Comparison of ENCODE assay signal across 8 cellular contexts in genomic region chr10:132142396-132143161, GRCh38. TPM values are rescaled to one million over a fixed set of nuclear protein-coding genes. Genes with fewer than 3 reads are reported as not detected.
DNase-seq lines count a peak whose midpoint lies in the region; ATAC-seq and TF ChIP-seq lines count a peak whose summit lies in the region.

No MANE protein-coding gene starts in this region.

- H4K91ac ChIP-seq in mesenchymal stem cell (ENCODE audit: low read length) = no peak overlapping the region

- H3K4me1 ChIP-seq in mesenchymal stem cell (ENCODE audit: control insufficient read depth, insufficient read depth, low read depth, low read length) (peaks cover 2% of the 10 kb centered on the region), testis (no peaks in the 10 kb centered on the region)

- H2BK15ac ChIP-seq in mesenchymal stem cell (ENCODE audit: low read depth, poor library complexity, severe bottlenecking) = no peak overlapping the region

- no peak overlapping the region for H3K14ac ChIP-seq in mesenchymal stem cell (ENCODE audit: low read length in 2 of 2)

- H3K9ac ChIP-seq in mesenchymal stem cell (ENCODE audit: low read length) = no peak overlapping the region

- no peak overlapping the region for H3K4me2 ChIP-seq in mesenchymal stem cell (ENCODE audit: low read length, poor library complexity, severe bottlenecking)

- H3K79me1 ChIP-seq in mesenchymal stem cell (replicated peaks; ENCODE audit: low read length, poor library complexity, severe bottlenecking) = no peaks in the 10 kb centered on the region

- DNase-seq in NCI-H82 (lab: John Stamatoyannopoulos, UW) (peak; percentile 24), NCI-H82 treated with DMSO at 0.1 percent for 48 hours (lab: John Stamatoyannopoulos, UW; ENCODE audit: unreplicated experiment) (no peak), dermis blood vessel endothelial cell (peak; percentile 43), mesenchymal stem cell (peak; percentile 6), testis (peak; percentile 34), Ammon's horn (ENCODE audit: low spot score) (no peak)
- DNase-seq in activated CD4-positive, alpha-beta T cell treated with anti-CD3 and anti-CD28 coated beads for 1 hour = peak; percentile 33

- TF ChIP-seq CTCF in testis (IDR thresholded peaks at IDR 0.05) = peak; percentile 36 to 80 (median 48)

- TF ChIP-seq POLR2A in testis (IDR thresholded peaks at IDR 0.05) = no peak

- no peak overlapping the region for H3K23ac ChIP-seq in mesenchymal stem cell (ENCODE audit: low read length in 2 of 2)

- no peak overlapping the region for H2AK5ac ChIP-seq in mesenchymal stem cell (ENCODE audit: low read length, severe bottlenecking)

- no peak overlapping the region for H3K4ac ChIP-seq in mesenchymal stem cell (ENCODE audit: low read depth in 1 of 2, low read length in 2 of 2)

- 41% methylated on average over 27 of the region's 33 CpGs for WGBS in mesenchymal stem cell
- 45 to 77% methylated on average over 6 to 32 of the region's 33 CpGs for WGBS in testis, 2 donors

- H3K4me3 ChIP-seq in mesenchymal stem cell (ENCODE audit: insufficient read depth in 1 of 2, low read depth in 1 of 2, low read length in 2 of 2) (no peak overlapping the region), testis (no peak overlapping the region)

- H3K36me3 ChIP-seq in mesenchymal stem cell (ENCODE audit: control insufficient read depth in 1 of 2, insufficient read depth in 2 of 2, low read depth in 1 of 2, low read length in 2 of 2) (no peaks in the 10 kb centered on the region), testis (ENCODE audit: low read depth, missing control alignments) (no peaks in the 10 kb centered on the region)

- H3K27ac ChIP-seq in mesenchymal stem cell (ENCODE audit: low read length, poor library complexity, severe bottlenecking) (no peak overlapping the region), testis (no peak overlapping the region)

- H2BK12ac ChIP-seq in mesenchymal stem cell (ENCODE audit: low read length in 2 of 2) = no peak overlapping the region

- H2BK120ac ChIP-seq in mesenchymal stem cell (ENCODE audit: low read depth, low read length) = no peak overlapping the region

- H3K27me3 ChIP-seq in mesenchymal stem cell (ENCODE audit: control insufficient read depth in 1 of 2, insufficient read depth in 1 of 2, low read length in 2 of 2) (peaks cover 4 to 16% of the 10 kb centered on the region in 2 experiments), testis (no peaks in the 10 kb centered on the region)

- H4K8ac ChIP-seq in mesenchymal stem cell (ENCODE audit: low read length) = no peak overlapping the region

- no peak overlapping the region for H2BK5ac ChIP-seq in mesenchymal stem cell (ENCODE audit: low read depth, low read length, poor library complexity, severe bottlenecking)

- peak; percentile 59 for ATAC-seq in HG03565 (IDR thresholded peaks at IDR 0.05; ENCODE audit: unreplicated experiment)

- no peak overlapping the region for H2AFZ ChIP-seq in mesenchymal stem cell (ENCODE audit: low read depth, low read length)

- H3K18ac ChIP-seq in mesenchymal stem cell (ENCODE audit: low read depth in 1 of 2, low read length in 2 of 2) = no peak overlapping the region

- H3K9me3 ChIP-seq in mesenchymal stem cell (ENCODE audit: control insufficient read depth, low read length) (no peaks in the 10 kb centered on the region), testis (no peaks in the 10 kb centered on the region)

- intact Hi-C loops in testis (cut with DNase I; ENCODE audit: low total_unique reads) = no loop called here

RNA-seq across cellular contexts. Expression of gene DPYSL4, which starts 44.2 kb away (rescaled TPM):
- total RNA-seq in dermis blood vessel endothelial cell (6.1 and 9.8 TPM in 2 replicates), testis (10 to 100 TPM; 11.7 to 21.0 TPM)
- polyA plus RNA-seq in mesenchymal stem cell (2013, experiment 1 of 2) = 3.9 TPM
- 3.5 TPM for polyA plus RNA-seq in mesenchymal stem cell (2013, experiment 2 of 2)
- polyA plus RNA-seq in testis (ENCODE audit: insufficient read depth, low read depth, low replicate concordance) = 13.9 TPM

Comparison
In these comparisons a context has a peak if more than half of its experiments do, and no peak if none do; other contexts are left out.
1. DNase-seq: peak in NCI-H82 (single experiment), activated CD4-positive, alpha-beta T cell treated with anti-CD3 and anti-CD28 coated beads for 1 hour (single experiment), dermis blood vessel endothelial cell (single experiment), mesenchymal stem cell (single experiment) and testis (single experiment); none in NCI-H82 treated with DMSO at 0.1 percent for 48 hours (single experiment) and Ammon's horn (single experiment).